1 cellular context compared by ENCODE assay signal in the genomic region with DNA sequence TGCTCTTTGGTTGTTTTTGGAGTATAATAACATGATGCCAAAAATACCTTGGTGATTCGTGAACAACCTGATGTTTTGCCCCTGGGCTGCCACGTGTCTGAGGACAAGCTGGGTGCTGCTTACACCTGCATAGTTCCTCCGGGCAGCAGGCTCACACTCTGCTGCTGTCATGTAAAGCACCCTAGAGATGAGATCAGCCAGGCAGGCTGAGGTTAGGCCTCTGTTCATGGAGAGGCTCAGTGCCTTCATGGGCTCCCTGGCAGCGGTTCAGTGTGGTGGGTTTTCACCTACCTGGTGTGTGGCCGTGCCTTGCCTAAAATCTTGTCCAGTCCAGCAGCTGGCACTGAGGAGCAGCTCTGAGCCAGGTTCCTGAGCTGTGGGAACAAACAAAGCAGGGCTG.
TF ChIP-seq lines count a peak whose summit lies in the region.

No MANE protein-coding gene starts in this region.

TF ChIP-seq in H1, 55 proteins besides CTCF, POLR2A, EP300 and RAD21:
- TF ChIP-seq JUN (IDR thresholded peaks at IDR 0.05; ENCODE audit: low read depth, low read length) (no peak), TCF12 (IDR thresholded peaks at IDR 0.05; ENCODE audit: low read depth, low read length) (no peak), FOSL1 (IDR thresholded peaks at IDR 0.05; ENCODE audit: insufficient read depth, low read depth, low read length) (no peak), HDAC2 (IDR thresholded peaks at IDR 0.05; ENCODE audit: borderline replicate concordance in 1 of 2, low read depth in 2 of 2, low read length in 2 of 2) (no peak), SIX5 (IDR thresholded peaks at IDR 0.05; ENCODE audit: low read depth, low read length) (no peak), ASH2L (IDR thresholded peaks at IDR 0.05; ENCODE audit: low read length) (no peak), SAP30 (IDR thresholded peaks at IDR 0.05; ENCODE audit: insufficient read depth, insufficient replicate concordance, low read length) (no peak), CREB1 (IDR thresholded peaks at IDR 0.05) (no peak), SP1 (IDR thresholded peaks at IDR 0.05; ENCODE audit: low read depth, low read length) (no peak), GABPA (IDR thresholded peaks at IDR 0.05; ENCODE audit: borderline replicate concordance, insufficient read depth, low read length) (no peak), SP2 (IDR thresholded peaks at IDR 0.05; ENCODE audit: low read length) (no peak), TAF7 (optimal IDR thresholded peaks at IDR 0.05; ENCODE audit: borderline replicate concordance, low read depth, low read length) (no peak), KDM1A (IDR thresholded peaks at IDR 0.05; ENCODE audit: borderline replicate concordance, low read length) (no peak), RXRA (IDR thresholded peaks at IDR 0.05; ENCODE audit: insufficient read depth, low read depth, low read length) (no peak), SUZ12 (IDR thresholded peaks at IDR 0.05; ENCODE audit: low read length) (no peak)
- TF ChIP-seq, protein P1, sequence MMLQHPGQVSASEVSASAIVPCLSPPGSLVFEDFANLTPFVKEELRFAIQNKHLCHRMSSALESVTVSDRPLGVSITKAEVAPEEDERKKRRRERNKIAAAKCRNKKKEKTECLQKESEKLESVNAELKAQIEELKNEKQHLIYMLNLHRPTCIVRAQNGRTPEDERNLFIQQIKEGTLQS (IDR thresholded peaks at IDR 0.05; ENCODE audit: insufficient read depth, low read depth, low read length) = no peak
